In genomic region chr5:19695248-19695647, GRCh38 we compare ENCODE assay signal across 31 cellular contexts.
"Had no signal": no experiment of that assay in that cellular context is flagged by ENCODE, and none has a peak within 500 bp of the region (broad histone marks: within the 10 kb centered on the region; RNA-seq: fewer than 3 reads in every experiment).

No MANE protein-coding gene starts in this region.

- H3K4me3 ChIP-seq: ascending aorta, cardiac muscle cell had no signal

- H3K4me1 ChIP-seq: ascending aorta had no signal

- FAIRE-seq: bronchial epithelial cell, TTC549 had no signal

- DNase-seq: activated B cell treated with CpG ODN at 0.5 μM for 24 hours; activated CD4-positive, alpha-beta memory T cell treated with anti-CD3 and anti-CD28 coated beads for 36 hours; activated CD4-positive, alpha-beta T cell treated with anti-CD3 and anti-CD28 coated beads for 4 hours; activated CD4-positive, alpha-beta T cell treated with anti-CD3 and anti-CD28 coated beads, Interleukin-2, amount 10 ng/mL, durations not matched to agents 24 days and 14 days; activated CD4-positive, alpha-beta T cell treated with anti-CD3 and anti-CD28 coated beads, Interleukin-2, amount 50 U/mL, for 1 hour; activated CD4-positive, alpha-beta T cell treated with anti-CD3 and anti-CD28 coated beads, Interleukin-2, amount 50 U/mL, for 4 hours; activated CD4-positive, CD25-positive, alpha-beta regulatory T cell treated with anti-CD3 and anti-CD28 coated beads, Interleukin-2, amount 50 U/mL, for 72 hours; activated CD8-positive, alpha-beta memory T cell treated with anti-CD3 and anti-CD28 coated beads, Interleukin-2, amount 50 U/mL, for 4 hours; activated CD8-positive, alpha-beta T cell treated with anti-CD3 and anti-CD28 coated beads for 36 hours; activated effector memory CD4-positive, alpha-beta T cell treated with anti-CD3 and anti-CD28 coated beads, Interleukin-2, amount 50 U/mL, for 16 hours; activated gamma-delta T cell treated with Interleukin-2 at 50 U/mL for 16 hours; activated naive CD4-positive, alpha-beta T cell treated with anti-CD3 and anti-CD28 coated beads, Interleukin-2, amount 10 ng/mL, durations not matched to agents 7 days and 5 days; activated naive CD4-positive, alpha-beta T cell treated with Interleukin-2 at 50 U/mL for 16 hours; activated naive CD8-positive, alpha-beta T cell treated with anti-CD3 and anti-CD28 coated beads, Interleukin-2, amount 10 ng/mL, durations not matched to agents 7 days and 5 days; activated naive CD8-positive, alpha-beta T cell treated with anti-CD3 and anti-CD28 coated beads, Interleukin-2, amount 50 U/mL, for 24 hours; activated T-cell treated with anti-CD3 and anti-CD28 coated beads for 4 hours; activated T-cell treated with anti-CD3 and anti-CD28 coated beads, Interleukin-2, amount 50 U/mL, for 1 hour; activated T-cell treated with anti-CD3 and anti-CD28 coated beads, Interleukin-2, amount 50 U/mL, for 4 hours; activated T-cell treated with anti-CD3 and anti-CD28 coated beads, Interleukin-2, amount 50 U/mL, for 72 hours; amygdala; anterior cingulate cortex; caudate nucleus; cerebellar nuclear complex; T-helper 2 cell; T-helper 9 cell had no signal

- ATAC-seq: activated CD8-positive, alpha-beta T cell treated with anti-CD3 and anti-CD28 coated beads for 36 hours; activated naive CD8-positive, alpha-beta T cell treated with anti-CD3 and anti-CD28 coated beads, Interleukin-2, amount 50 U/mL, for 24 hours; activated T-cell treated with anti-CD3 and anti-CD28 coated beads, Interleukin-2, amount 50 U/mL, for 4 hours; activated T-cell treated with anti-CD3 and anti-CD28 coated beads, Interleukin-2, amount 50 U/mL, for 72 hours; activated T-helper 17 cell treated with anti-CD3 and anti-CD28 coated beads, Interleukin-2, amount 50 U/mL, for 72 hours had no signal

- H3K27ac ChIP-seq: ascending aorta, cardiac muscle cell, VCaP had no signal

- H3K9me3 ChIP-seq: ascending aorta had no signal

- H3K36me3 ChIP-seq: ascending aorta, cardiac muscle cell had no signal

- H3K27me3 ChIP-seq: ascending aorta, cardiac muscle cell had no signal
